In the genomic region with DNA sequence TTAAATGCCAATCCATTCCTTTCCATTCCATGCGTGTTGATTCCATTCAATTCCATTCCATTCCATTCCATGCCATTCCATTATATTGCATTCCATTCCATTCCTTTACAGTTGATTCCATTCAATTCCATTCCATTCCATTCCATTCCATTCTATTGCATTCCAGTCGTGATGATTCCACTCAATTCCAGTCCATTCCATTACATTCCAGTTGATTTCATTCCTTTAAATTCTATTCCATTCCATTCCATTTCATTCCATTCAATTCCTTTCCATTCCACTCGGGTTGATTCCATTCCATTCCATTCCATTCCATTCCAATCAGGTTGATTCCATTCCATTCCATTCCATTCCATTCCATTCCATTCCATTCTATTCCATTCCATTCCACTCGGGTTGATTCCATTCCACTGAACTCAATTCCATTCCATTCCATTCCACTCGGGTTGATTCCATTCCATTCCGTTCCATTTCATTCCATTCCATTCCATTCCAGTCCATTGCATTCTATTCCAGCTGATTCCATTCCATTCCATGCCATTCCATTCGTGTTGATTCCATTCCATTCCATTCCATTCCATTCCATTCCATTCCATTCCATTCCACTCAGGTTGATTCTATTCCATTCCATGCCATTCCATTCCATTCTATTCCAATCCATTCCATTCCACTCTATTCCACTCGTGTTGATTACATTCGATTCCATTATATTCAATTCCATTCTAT, we compare ENCODE assay signal across 8 cellular contexts.
DNase-seq lines count a peak whose midpoint lies in the region; ATAC-seq, FAIRE-seq and TF ChIP-seq lines count a peak whose summit lies in the region.
"Not testable (repeated sequence)": the region's sequence is repeated elsewhere in the genome, so short reads cannot be mapped to it uniquely, and the experiment has no call there.

No MANE protein-coding gene starts in this region.

- H3K79me2 ChIP-seq in KMS-11 (ENCODE audit: insufficient read depth, low read depth); endothelial cell of umbilical vein (ENCODE audit: control insufficient read depth, insufficient read depth, low read length): not testable (repeated sequence)

- H2AFZ ChIP-seq in KMS-11 (ENCODE audit: low read depth); endothelial cell of umbilical vein (ENCODE audit: low read depth, low read length): not testable (repeated sequence)

- intact Hi-C loops in endothelial cell of umbilical vein (cut with micrococcal nuclease); left colon (cut with DNase I, micrococcal nuclease); pancreas (cut with DNase I): not testable (repeated sequence)

- DNase-seq in A172 (ENCODE audit: low spot score) (peak; percentile 39), endothelial cell of umbilical vein (ENCODE audit: low read depth, low spot score) (peak; percentile 67)
- not testable (repeated sequence) for DNase-seq in left colon, pancreas

- not testable (repeated sequence) for BruUV-seq in endothelial cell of umbilical vein (replicated peaks; lab: Mats Ljungman, UMichigan)

- not testable (repeated sequence) for H3K36me3 ChIP-seq in KMS-11 (ENCODE audit: insufficient read depth); endothelial cell of umbilical vein (ENCODE audit: control insufficient read depth in 2 of 2, extremely low read depth in 1 of 2, insufficient read depth in 2 of 2, low read length in 2 of 2); pancreas

- H3K9me3 ChIP-seq in endothelial cell of umbilical vein (replicated peaks; ENCODE audit: control insufficient read depth, insufficient read depth, low read length), result peaks cover 39% of the 10 kb centered on the region
- not testable (repeated sequence) for H3K9me3 ChIP-seq in pancreas

- not testable (repeated sequence) for FAIRE-seq in endothelial cell of umbilical vein (lab: Jason Lieb, UNC); pancreas (lab: Jason Lieb, UNC)

- not testable (repeated sequence) for H3K27me3 ChIP-seq in KMS-11 (ENCODE audit: insufficient read depth, low read depth); endothelial cell of umbilical vein (ENCODE audit: control insufficient read depth in 2 of 2, insufficient read depth in 2 of 2, low read length in 2 of 2); pancreas

- peak overlapping the region; percentile 66 for H3K4me3 ChIP-seq in KMS-11 (IDR thresholded peaks at IDR 0.05; ENCODE audit: insufficient read depth, low read depth, low read length)
- not testable (repeated sequence) for H3K4me3 ChIP-seq in endothelial cell of umbilical vein (replicated peaks in 1 of 3; ENCODE audit: insufficient read depth in 1 of 3, low read depth in 1 of 3, low read length in 3 of 3); pancreas

- WGBS in pancreas, 2 donors, result 39 to 45% methylated on average over 9 of the region's 9 CpGs

- not testable (repeated sequence) for H3K27ac ChIP-seq in KMS-11; endothelial cell of umbilical vein (ENCODE audit: insufficient read depth, low read depth, low read length); pancreas

- H3K4me1 ChIP-seq in KMS-11 (ENCODE audit: low read depth, poor library complexity, severe bottlenecking); endothelial cell of umbilical vein (ENCODE audit: control insufficient read depth, extremely low read depth, insufficient read depth, low read length); pancreas: not testable (repeated sequence)

- POLR2A ChIA-PET in endothelial cell of umbilical vein (lab: Charles Lee), result not testable (repeated sequence)

- CTCF ChIA-PET in endothelial cell of umbilical vein (lab: Charles Lee), result not testable (repeated sequence)

- H3K4me2 ChIP-seq in KMS-11; endothelial cell of umbilical vein (ENCODE audit: insufficient read depth, low read length): not testable (repeated sequence)

- ATAC-seq in GM18909 (IDR thresholded peaks at IDR 0.05; ENCODE audit: poor library complexity, unreplicated experiment) (peak; percentile 43), GM21737 (IDR thresholded peaks at IDR 0.05; ENCODE audit: unreplicated experiment) (peak; percentile 30), HG03196 (IDR thresholded peaks at IDR 0.05; ENCODE audit: unreplicated experiment) (peak; percentile 39), left colon (peak; percentile 43), pancreas (peak; percentile 33 to 59 (median 44))

- not testable (repeated sequence) for H3K9me1 ChIP-seq in endothelial cell of umbilical vein (replicated peaks; ENCODE audit: control insufficient read depth, extremely low read depth, insufficient read depth, low read length)

- not testable (repeated sequence) for H4K20me1 ChIP-seq in KMS-11 (ENCODE audit: insufficient read depth); endothelial cell of umbilical vein (replicated peaks; ENCODE audit: control insufficient read depth, extremely low read depth, insufficient read depth, low read length)

- dilution Hi-C loops in endothelial cell of umbilical vein (cut with MboI; ENCODE audit: extremely low pct_ligation_motif_present, low sequenced_read_pairs), result not testable (repeated sequence)

- not testable (repeated sequence) for TF ChIP-seq POLR2A in endothelial cell of umbilical vein (IDR thresholded peaks at IDR 0.05; ENCODE audit: low read depth, low read length)

- H3K9ac ChIP-seq in KMS-11; endothelial cell of umbilical vein (replicated peaks; ENCODE audit: extremely low read depth, insufficient read depth, low read length): not testable (repeated sequence)

- not testable (repeated sequence) for TF ChIP-seq CTCF in KMS-11 (conservative IDR thresholded peaks at IDR 0.05; ENCODE audit: low read depth, low read length); endothelial cell of umbilical vein (IDR thresholded peaks at IDR 0.05; ENCODE audit: extremely low read depth in 1 of 2, insufficient read depth in 1 of 2, low read depth in 1 of 2, low read length in 2 of 2); pancreas (IDR thresholded peaks at IDR 0.05)
